Comparison of ENCODE assay signal across 12 cellular contexts in genomic region chr13:111280666-111281577, GRCh38. TPM values are rescaled to one million over a fixed set of nuclear protein-coding genes. Genes with fewer than 3 reads are reported as not detected.
A peak's percentile ranks its signal among the peaks of the same experiment; 100 is the strongest.
DNase-seq lines count a peak whose midpoint lies in the region; TF ChIP-seq lines count a peak whose summit lies in the region.
"Had no signal": no experiment of that assay in that cellular context is flagged by ENCODE, and none has a peak within 500 bp of the region (broad histone marks: within the 10 kb centered on the region; RNA-seq: fewer than 3 reads in every experiment).

No MANE protein-coding gene starts in this region.

- no peak for TF ChIP-seq CTCF in spleen (IDR thresholded peaks at IDR 0.05 in 8 of 11, conservative IDR thresholded peaks at IDR 0.05 in 3 of 11)

- no peak for TF ChIP-seq POLR2A in spleen (IDR thresholded peaks at IDR 0.05)

- H3K4me3 ChIP-seq in spleen, result no peak overlapping the region

- H3K4me1 ChIP-seq in spleen, result peaks cover 8 to 61% (median 25%) of the 10 kb centered on the region in 6 donors

- H3K36me3 ChIP-seq in spleen, result peaks cover 0 to 100% (median 77%) of the 10 kb centered on the region in 6 donors

- in situ Hi-C loops in G401 (cut with HindIII; ENCODE audit: low sequenced_read_pairs), result no loop called here

- no peaks in the 10 kb centered on the region for H3K27me3 ChIP-seq in spleen (replicated peaks in 1 of 7)

- peak overlapping the region; percentile 32 to 88 (median 82) for H3K27ac ChIP-seq in spleen

- DNase-seq in EL, result peak; percentile 76
- DNase-seq in astrocyte of the hippocampus (ENCODE audit: low read depth, low spot score), result peak; percentile 31
- DNase-seq in hepatic stellate cell (ENCODE audit: low spot score), result peak; percentile 74
- DNase-seq in spleen, result no peak
- DNase-seq in T-helper 1 cell, result no peak
- DNase-seq in hippocampal formation (lab: John Stamatoyannopoulos, UW), result no peak
- no peak for DNase-seq in activated effector memory CD4-positive, alpha-beta T cell treated with anti-CD3 and anti-CD28 coated beads, Interleukin-2, amount 50 U/mL, for 16 hours
- no peak for DNase-seq in G401 (ENCODE audit: low spot score)
- DNase-seq: activated CD4-positive, alpha-beta T cell treated with anti-CD3 and anti-CD28 coated beads, Interleukin-2, amount 50 U/mL, for 4 hours; activated naive CD8-positive, alpha-beta T cell treated with anti-CD3 and anti-CD28 coated beads, Interleukin-2, amount 50 U/mL, for 24 hours; NCI-H526 had no signal

- WGBS in spleen, 5 donors, result 70 to 80% (median 75%) methylated on average over 13 of the region's 13 CpGs

- intact Hi-C loops in spleen (cut with DNase I; ENCODE audit: low total_unique reads), result no loop called here

- no peaks in the 10 kb centered on the region for H3K9me3 ChIP-seq in spleen

RNA-seq across cellular contexts. Expression of gene TEX29, which starts 39.5 kb away (rescaled TPM):
- under 1 TPM in 3 of 7 donors, not detected in 4; 0.54 to 0.66 (median 0.54) TPM for total RNA-seq in spleen
- polyA plus RNA-seq in spleen, result 1 to 10 TPM in 2 of 3 donors, under 1 TPM in 1; 0.74 to 1.7 (median 1.1) TPM
- total RNA-seq in G401 (2014; rRNA removed; shearing (Covaris generic)), result not detected in 2 replicates
- total RNA-seq: myocyte had no signal

Comparison
In these comparisons a context has a peak if more than half of its experiments do, and no peak if none do; other contexts are left out.
1. DNase-seq: peak in EL (single experiment), astrocyte of the hippocampus (single experiment) and hepatic stellate cell (single experiment); none in spleen (single experiment), T-helper 1 cell (0 of 5), hippocampal formation (0 of 2), activated effector memory CD4-positive, alpha-beta T cell treated with anti-CD3 and anti-CD28 coated beads, Interleukin-2, amount 50 U/mL, for 16 hours (single experiment) and G401 (single experiment).